ENCODE assay signal across 9 cellular contexts in genomic region chr21:37208056-37208705, GRCh38. TPM values are rescaled to one million over a fixed set of nuclear protein-coding genes. Genes with fewer than 3 reads are reported as not detected.
DNase-seq lines count a peak whose midpoint lies in the region; ATAC-seq and TF ChIP-seq lines count a peak whose summit lies in the region.
"Had no signal": no experiment of that assay in that cellular context is flagged by ENCODE, and none has a peak within 500 bp of the region (broad histone marks: within the 10 kb centered on the region; RNA-seq: fewer than 3 reads in every experiment).

No MANE protein-coding gene starts in this region.

- H3K4me2 ChIP-seq in GM23338 = no peak overlapping the region
- H3K4me2 ChIP-seq: A549 had no signal

- intact Hi-C loops in MCF 10A (cut with micrococcal nuclease) = no loop called here
- intact Hi-C loops in aorta (cut with DNase I) = no loop called here

- H3K4me1 ChIP-seq in GM23338 (ENCODE audit: insufficient read depth) (peaks cover 1% of the 10 kb centered on the region; the same call in 1 of the 2 replicates), aorta (ENCODE audit: control insufficient read depth in 1 of 2, insufficient read depth in 2 of 2, low read length in 2 of 2) (peaks cover 6 to 9% of the 10 kb centered on the region in 2 donors)
- H3K4me1 ChIP-seq: A549 had no signal

- no peaks in the 10 kb centered on the region for H3K79me2 ChIP-seq in GM23338 (replicated peaks; ENCODE audit: insufficient read depth)

- H3K27ac ChIP-seq in GM23338 (ENCODE audit: low read depth) (no peak overlapping the region), aorta (ENCODE audit: low read depth in 1 of 2, low read length in 2 of 2) (peak overlapping the region in 1 of 2 donors; percentile 97)
- H3K27ac ChIP-seq: A549 had no signal

- H3K36me3 ChIP-seq in GM23338 (ENCODE audit: insufficient read depth) (no peaks in the 10 kb centered on the region), aorta (ENCODE audit: control insufficient read depth in 1 of 2, insufficient read depth in 2 of 2, low read length in 1 of 2) (no peaks in the 10 kb centered on the region)

- H3K9me3 Mint-ChIP-seq in GM23338 (peaks cover 22% of the 10 kb centered on the region), MCF 10A (ENCODE audit: unreplicated experiment) (no peaks in the 10 kb centered on the region)

- peaks cover 6% of the 10 kb centered on the region; the same call in 1 of the 3 replicates for H3K36me3 Mint-ChIP-seq in GM23338 (ENCODE audit: low read depth)
- H3K36me3 Mint-ChIP-seq in MCF 10A (ENCODE audit: insufficient read depth, unreplicated experiment) = peaks cover 13% of the 10 kb centered on the region

- no peak overlapping the region for H3K4me3 Mint-ChIP-seq in GM23338
- no peak overlapping the region for H3K4me3 Mint-ChIP-seq in MCF 10A (ENCODE audit: unreplicated experiment)

- BruUV-seq in MCF 10A (replicated peaks; lab: Mats Ljungman, UMichigan) = no TSS peak

- H3K9me3 ChIP-seq in aorta (ENCODE audit: control insufficient read depth, low read length) = no peaks in the 10 kb centered on the region
- H3K9me3 ChIP-seq: A549 had no signal

- no peaks in the 10 kb centered on the region for H3K9me2 ChIP-seq in GM23338 (ENCODE audit: insufficient read depth)

- H3K4me3 ChIP-seq in GM23338 (no peak overlapping the region), aorta (ENCODE audit: low read length in 2 of 2) (no peak overlapping the region)
- H3K4me3 ChIP-seq: A549 had no signal

- no peak overlapping the region for H2AFZ ChIP-seq in GM23338

- CTCF ChIA-PET in MCF 10A (lab: Yijun Ruan, JAX) = interaction anchor here (0.7 kb wide), 1 partner anchor 16 kb away, joined by 3 read pairs; no protein-coding TSS in a partner anchor

- TF ChIP-seq CTCF in GM23338 (conservative IDR thresholded peaks at IDR 0.05; ENCODE audit: low read depth in 2 of 2) = no peak
- no peak for TF ChIP-seq CTCF in MCF 10A (IDR thresholded peaks at IDR 0.05; ENCODE audit: unreplicated experiment)

- H3K27me3 ChIP-seq in GM23338 (ENCODE audit: insufficient read depth) (no peaks in the 10 kb centered on the region), aorta (ENCODE audit: control insufficient read depth in 1 of 2, insufficient read depth in 2 of 2, low read length in 1 of 2) (no peaks in the 10 kb centered on the region)

- 9 to 10% methylated on average over 14 of the region's 14 CpGs for WGBS in aorta, 2 donors

- H3K27me3 Mint-ChIP-seq in GM23338 (ENCODE audit: insufficient read depth, low read depth, poor library complexity) (peaks cover 1% of the 10 kb centered on the region), MCF 10A (ENCODE audit: insufficient read depth, unreplicated experiment) (no peaks in the 10 kb centered on the region)

- H3K4me1 Mint-ChIP-seq in GM23338 = 0 out of 3 replicates have a peak, but pooled peaks cover under 1% of the 10 kb centered on the region
- peaks cover 5% of the 10 kb centered on the region for H3K4me1 Mint-ChIP-seq in MCF 10A (ENCODE audit: insufficient read depth, unreplicated experiment)

- POLR2A ChIA-PET in MCF 10A (lab: Yijun Ruan, JAX) = interaction anchor here (0.7 to 1.3 kb wide), 3 partner anchors 8 to 105 kb away, joined by 3 to 4 read pairs (median 3); no protein-coding TSS in a partner anchor

- no peak overlapping the region for H3K27ac Mint-ChIP-seq in GM23338
- H3K27ac Mint-ChIP-seq in MCF 10A (ENCODE audit: low read depth, unreplicated experiment) = peak overlapping the region; percentile 39

- peak; percentile 41 for DNase-seq in NCI-H82 (lab: John Stamatoyannopoulos, UW)
- DNase-seq in NCI-H82 treated with DMSO at 0.1 percent for 48 hours (lab: John Stamatoyannopoulos, UW; ENCODE audit: unreplicated experiment) = no peak
- no peak for DNase-seq in GM23338 (ENCODE audit: low spot score)
- DNase-seq in NCI-H2107 (lab: John Stamatoyannopoulos, UW) = peak; percentile 63
- no peak for DNase-seq in MCF 10A (ENCODE audit: unreplicated experiment)
- peak; percentile 84 for DNase-seq in midbrain (lab: John Stamatoyannopoulos, UW)
- peak; percentile 91 to 92 for DNase-seq in aorta
- DNase-seq in NCI-H2171 (lab: John Stamatoyannopoulos, UW) = no peak

- H3F3A ChIP-seq in GM23338 (replicated peaks; ENCODE audit: low read depth) = no peaks in the 10 kb centered on the region

- H4K20me1 ChIP-seq in GM23338 (replicated peaks; ENCODE audit: insufficient read depth) = no peaks in the 10 kb centered on the region

- ATAC-seq in GM23338 = peak; percentile 40; the same call in 2 of the 3 replicates
- peak; percentile 91 for ATAC-seq in aorta (ENCODE audit: low FRiP score)

TF ChIP-seq in GM23338, 12 proteins besides CTCF, POLR2A, EP300 and RAD21:
- TF ChIP-seq EZH2 (IDR thresholded peaks at IDR 0.05; ENCODE audit: low read depth, unreplicated experiment) = no peak

RNA-seq across cellular contexts. Expression of gene VPS26C, which starts 59.0 kb away (rescaled TPM):
- total RNA-seq in GM23338 (2014; rRNA removed; shearing (Covaris generic)) = 79.1 and 91.2 TPM in 2 replicates
- polyA plus RNA-seq in GM23338 (2016; fragmentation: Nextera tagmentation; extraction: Ambion mirVana) (39.3 and 45.1 TPM in 2 replicates), aorta (10 to 100 TPM; 32.4 to 37.9 TPM)
- total RNA-seq in MCF 10A (2022) (38.5 and 61.6 TPM in 2 replicates), aorta (10 to 100 TPM; 46.5 to 61.6 TPM)

Comparison
In these comparisons a context has a peak if more than half of its experiments do, and no peak if none do; other contexts are left out.
1. DNase-seq: peak in NCI-H82 (single experiment), NCI-H2107 (single experiment), midbrain (single experiment) and aorta (2 of 2); none in NCI-H82 treated with DMSO at 0.1 percent for 48 hours (single experiment), GM23338 (single experiment), MCF 10A (single experiment) and NCI-H2171 (single experiment).